Comparison of ENCODE assay signal across 14 cellular contexts in genomic region chr21:38823737-38824123, GRCh38. TPM values are rescaled to one million over a fixed set of nuclear protein-coding genes. Genes with fewer than 3 reads are reported as not detected.
A peak's percentile ranks its signal among the peaks of the same experiment; 100 is the strongest.
DNase-seq lines count a peak whose midpoint lies in the region; ATAC-seq and TF ChIP-seq lines count a peak whose summit lies in the region.
"Had no signal": no experiment of that assay in that cellular context is flagged by ENCODE, and none has a peak within 500 bp of the region (broad histone marks: within the 10 kb centered on the region; RNA-seq: fewer than 3 reads in every experiment).

No MANE protein-coding gene starts in this region.

- no peak for TF ChIP-seq CTCF in GM23338 (conservative IDR thresholded peaks at IDR 0.05; ENCODE audit: low read depth in 2 of 2)
- no peak for TF ChIP-seq CTCF in liver (IDR thresholded peaks at IDR 0.05; ENCODE audit: low read depth, low read length, missing input control)
- no peak for TF ChIP-seq CTCF in stomach (IDR thresholded peaks at IDR 0.05)

- 75% methylated on average over 3 of the region's 3 CpGs for WGBS in liver
- WGBS in stomach, 5 donors = 50 to 79% (median 63%) methylated on average over 3 of the region's 3 CpGs

- no peaks in the 10 kb centered on the region for H3F3A ChIP-seq in GM23338 (replicated peaks; ENCODE audit: low read depth)

- H3K36me3 Mint-ChIP-seq in GM23338 (ENCODE audit: low read depth) = peaks cover 68% of the 10 kb centered on the region

- H3K4me3 ChIP-seq in GM23338 = no peak overlapping the region
- no peak overlapping the region for H3K4me3 ChIP-seq in liver (ENCODE audit: low read depth in 1 of 3, low read length in 3 of 3)
- H3K4me3 ChIP-seq in stomach = no peak overlapping the region
- H3K4me3 ChIP-seq: ovary had no signal

- no peaks in the 10 kb centered on the region for H3K9me2 ChIP-seq in GM23338 (ENCODE audit: insufficient read depth)

- no peak for TF ChIP-seq POLR2A in stomach (IDR thresholded peaks at IDR 0.05)

- H3K9me3 Mint-ChIP-seq in GM23338 = peaks cover 4% of the 10 kb centered on the region; the same call in 1 of the 3 replicates

- H2AFZ ChIP-seq in GM23338 = no peak overlapping the region

- H3K4me1 ChIP-seq in GM23338 (ENCODE audit: insufficient read depth) (no peaks in the 10 kb centered on the region), liver (ENCODE audit: control insufficient read depth in 4 of 4, insufficient read depth in 4 of 4, low read length in 3 of 4) (peaks cover 6 to 53% (median 19%) of the 10 kb centered on the region in 4 donors), stomach (peaks cover 36 to 49% (median 39%) of the 10 kb centered on the region in 4 donors)

- H3K9ac ChIP-seq in liver (ENCODE audit: low read depth in 1 of 2, low read length in 2 of 2) = peak overlapping the region in 1 of 2 donors; percentile 44

- no peaks in the 10 kb centered on the region for H3K4me1 Mint-ChIP-seq in GM23338

- H3K4me3 Mint-ChIP-seq in GM23338 = no peak overlapping the region

- intact Hi-C loops in stomach (cut with DNase I; ENCODE audit: low total_unique reads) = no loop called here

- H4K20me1 ChIP-seq in GM23338 (replicated peaks; ENCODE audit: insufficient read depth) = peaks cover 8% of the 10 kb centered on the region

- H3K36me3 ChIP-seq in GM23338 (ENCODE audit: insufficient read depth) (peaks cover 50% of the 10 kb centered on the region), liver (ENCODE audit: control insufficient read depth in 4 of 4, insufficient read depth in 3 of 4, low read depth in 1 of 4, low read length in 3 of 4) (peaks cover 9 to 60% (median 39%) of the 10 kb centered on the region in 4 donors), stomach (peaks cover 45 to 63% (median 59%) of the 10 kb centered on the region in 4 donors)
- H3K36me3 ChIP-seq: ovary had no signal

- ATAC-seq in GM23338 (no peak), GM19455 (IDR thresholded peaks at IDR 0.05; ENCODE audit: unreplicated experiment) (no peak)

- H3K27me3 ChIP-seq in GM23338 (ENCODE audit: insufficient read depth) = no peaks in the 10 kb centered on the region
- no peaks in the 10 kb centered on the region for H3K27me3 ChIP-seq in liver (ENCODE audit: control insufficient read depth in 4 of 4, insufficient read depth in 4 of 4, low read length in 3 of 4)
- no peaks in the 10 kb centered on the region for H3K27me3 ChIP-seq in stomach
- H3K27me3 ChIP-seq: ovary had no signal

- H3K27ac Mint-ChIP-seq in GM23338 = no peak overlapping the region

- H3K9me3 ChIP-seq in liver (ENCODE audit: control insufficient read depth in 4 of 4, low read length in 3 of 4) = peaks cover 0 to 17% (median under 1%) of the 10 kb centered on the region in 4 donors
- H3K9me3 ChIP-seq in stomach = peaks cover 0 to 10% (median 5%) of the 10 kb centered on the region in 4 donors
- H3K9me3 ChIP-seq: ovary had no signal

- TF ChIP-seq RAD21 in liver (IDR thresholded peaks at IDR 0.05) = no peak

- H3K4me2 ChIP-seq in GM23338 = no peak overlapping the region

- H3K27me3 Mint-ChIP-seq in GM23338 (ENCODE audit: insufficient read depth, low read depth, poor library complexity) = no peaks in the 10 kb centered on the region

- H3K27ac ChIP-seq in GM23338 (ENCODE audit: low read depth) (0 out of 2 replicates have a peak overlapping the region, but pooled peaks have one; percentile 50), caudate nucleus (ENCODE audit: low read depth, low read length) (peak overlapping the region; percentile 52), liver (ENCODE audit: low read depth in 1 of 2, low read length in 2 of 2) (peak overlapping the region; percentile 58 to 93), stomach (peak overlapping the region in 4 of 5 donors; percentile 64 to 82 (median 78))
- H3K27ac ChIP-seq: VCaP had no signal

- H3K79me2 ChIP-seq in GM23338 (replicated peaks; ENCODE audit: insufficient read depth) = 0 out of 2 replicates have a peak, but pooled peaks cover 3% of the 10 kb centered on the region

- no peak for TF ChIP-seq EP300 in stomach (IDR thresholded peaks at IDR 0.05)

- DNase-seq in GM23338 (ENCODE audit: low spot score) (no peak), caudate nucleus (lab: John Stamatoyannopoulos, UW) (no peak), stomach (no peak), iPS-NIHi11 (ENCODE audit: low spot score) (no peak), NCI-H345 (lab: John Stamatoyannopoulos, UW) (no peak)
- DNase-seq in activated CD4-positive, alpha-beta T cell treated with anti-CD3 and anti-CD28 coated beads for 1 hour = no peak
- DNase-seq: effector CD4-positive, alpha-beta T cell; foreskin melanocyte; NCI-H1694; NCI-H510A; ovary had no signal

TF ChIP-seq in GM23338, 12 proteins besides CTCF, POLR2A, EP300 and RAD21 (continues in another document):
- no peak for TF ChIP-seq CREB1 (CRISPR knock-in tag; IDR thresholded peaks at IDR 0.05; ENCODE audit: low read depth)
- TF ChIP-seq ZNF114 (CRISPR knock-in tag; IDR thresholded peaks at IDR 0.05) = no peak
- TF ChIP-seq, protein P1, sequence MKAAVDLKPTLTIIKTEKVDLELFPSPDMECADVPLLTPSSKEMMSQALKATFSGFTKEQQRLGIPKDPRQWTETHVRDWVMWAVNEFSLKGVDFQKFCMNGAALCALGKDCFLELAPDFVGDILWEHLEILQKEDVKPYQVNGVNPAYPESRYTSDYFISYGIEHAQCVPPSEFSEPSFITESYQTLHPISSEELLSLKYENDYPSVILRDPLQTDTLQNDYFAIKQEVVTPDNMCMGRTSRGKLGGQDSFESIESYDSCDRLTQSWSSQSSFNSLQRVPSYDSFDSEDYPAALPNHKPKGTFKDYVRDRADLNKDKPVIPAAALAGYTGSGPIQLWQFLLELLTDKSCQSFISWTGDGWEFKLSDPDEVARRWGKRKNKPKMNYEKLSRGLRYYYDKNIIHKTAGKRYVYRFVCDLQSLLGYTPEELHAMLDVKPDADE (IDR thresholded peaks at IDR 0.05) = no peak
- no peak for TF ChIP-seq NANOG (IDR thresholded peaks at IDR 0.05; ENCODE audit: borderline replicate concordance)

TF ChIP-seq in liver, 16 proteins besides CTCF, POLR2A, EP300 and RAD21 (continues in another document):
- no peak for TF ChIP-seq YY1 (IDR thresholded peaks at IDR 0.05)
- no peak for TF ChIP-seq HNF4G (IDR thresholded peaks at IDR 0.05)
- TF ChIP-seq GABPA (IDR thresholded peaks at IDR 0.05 in 1 of 2, conservative IDR thresholded peaks at IDR 0.05 in 1 of 2) = no peak
- TF ChIP-seq HNF4A (conservative IDR thresholded peaks at IDR 0.05) = no peak
- no peak for TF ChIP-seq ZBTB33 (IDR thresholded peaks at IDR 0.05)
- TF ChIP-seq SP1 (IDR thresholded peaks at IDR 0.05) = no peak
- TF ChIP-seq, protein P2, sequence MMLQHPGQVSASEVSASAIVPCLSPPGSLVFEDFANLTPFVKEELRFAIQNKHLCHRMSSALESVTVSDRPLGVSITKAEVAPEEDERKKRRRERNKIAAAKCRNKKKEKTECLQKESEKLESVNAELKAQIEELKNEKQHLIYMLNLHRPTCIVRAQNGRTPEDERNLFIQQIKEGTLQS (IDR thresholded peaks at IDR 0.05) = no peak
- TF ChIP-seq EGR1 (IDR thresholded peaks at IDR 0.05; ENCODE audit: low read depth in 2 of 2) = no peak
- TF ChIP-seq, protein P3, sequence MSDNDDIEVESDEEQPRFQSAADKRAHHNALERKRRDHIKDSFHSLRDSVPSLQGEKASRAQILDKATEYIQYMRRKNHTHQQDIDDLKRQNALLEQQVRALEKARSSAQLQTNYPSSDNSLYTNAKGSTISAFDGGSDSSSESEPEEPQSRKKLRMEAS (IDR thresholded peaks at IDR 0.05) = no peak
- TF ChIP-seq FOXA2 (IDR thresholded peaks at IDR 0.05) = no peak
- TF ChIP-seq, protein P4, sequence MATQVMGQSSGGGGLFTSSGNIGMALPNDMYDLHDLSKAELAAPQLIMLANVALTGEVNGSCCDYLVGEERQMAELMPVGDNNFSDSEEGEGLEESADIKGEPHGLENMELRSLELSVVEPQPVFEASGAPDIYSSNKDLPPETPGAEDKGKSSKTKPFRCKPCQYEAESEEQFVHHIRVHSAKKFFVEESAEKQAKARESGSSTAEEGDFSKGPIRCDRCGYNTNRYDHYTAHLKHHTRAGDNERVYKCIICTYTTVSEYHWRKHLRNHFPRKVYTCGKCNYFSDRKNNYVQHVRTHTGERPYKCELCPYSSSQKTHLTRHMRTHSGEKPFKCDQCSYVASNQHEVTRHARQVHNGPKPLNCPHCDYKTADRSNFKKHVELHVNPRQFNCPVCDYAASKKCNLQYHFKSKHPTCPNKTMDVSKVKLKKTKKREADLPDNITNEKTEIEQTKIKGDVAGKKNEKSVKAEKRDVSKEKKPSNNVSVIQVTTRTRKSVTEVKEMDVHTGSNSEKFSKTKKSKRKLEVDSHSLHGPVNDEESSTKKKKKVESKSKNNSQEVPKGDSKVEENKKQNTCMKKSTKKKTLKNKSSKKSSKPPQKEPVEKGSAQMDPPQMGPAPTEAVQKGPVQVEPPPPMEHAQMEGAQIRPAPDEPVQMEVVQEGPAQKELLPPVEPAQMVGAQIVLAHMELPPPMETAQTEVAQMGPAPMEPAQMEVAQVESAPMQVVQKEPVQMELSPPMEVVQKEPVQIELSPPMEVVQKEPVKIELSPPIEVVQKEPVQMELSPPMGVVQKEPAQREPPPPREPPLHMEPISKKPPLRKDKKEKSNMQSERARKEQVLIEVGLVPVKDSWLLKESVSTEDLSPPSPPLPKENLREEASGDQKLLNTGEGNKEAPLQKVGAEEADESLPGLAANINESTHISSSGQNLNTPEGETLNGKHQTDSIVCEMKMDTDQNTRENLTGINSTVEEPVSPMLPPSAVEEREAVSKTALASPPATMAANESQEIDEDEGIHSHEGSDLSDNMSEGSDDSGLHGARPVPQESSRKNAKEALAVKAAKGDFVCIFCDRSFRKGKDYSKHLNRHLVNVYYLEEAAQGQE (IDR thresholded peaks at IDR 0.05) = no peak
- no peak for TF ChIP-seq NR2F2 (IDR thresholded peaks at IDR 0.05)

RNA-seq across cellular contexts. Expression of gene ETS2, which starts 18.0 kb away (rescaled TPM):
- total RNA-seq in GM23338 (2014; rRNA removed; shearing (Covaris generic)) = 35.5 and 36.8 TPM in 2 replicates
- polyA plus RNA-seq in GM23338 (2016; fragmentation: Nextera tagmentation; extraction: Ambion mirVana) (17.9 and 19.5 TPM in 2 replicates), liver (10 to 100 TPM; 40.8 to 42.8 TPM), stomach (10 to 100 TPM; 40.2 to 60.3 (median 57.0) TPM)
- total RNA-seq in liver (10 to 100 TPM; 20.2 to 90.7 TPM), stomach (10 to 100 TPM; 33.8 to 80.0 (median 44.3) TPM)
